In genomic region chr5:139415221-139415861, GRCh38 we compare ENCODE assay signal across 13 cellular contexts. TPM values are rescaled to one million over a fixed set of nuclear protein-coding genes. Genes with fewer than 3 reads are reported as not detected.
DNase-seq lines count a peak whose midpoint lies in the region; ATAC-seq and TF ChIP-seq lines count a peak whose summit lies in the region.
"Had no signal": no experiment of that assay in that cellular context is flagged by ENCODE, and none has a peak within 500 bp of the region (broad histone marks: within the 10 kb centered on the region; RNA-seq: fewer than 3 reads in every experiment).

No MANE protein-coding gene starts in this region.

- POLR2A ChIA-PET in A673 (lab: Charles Lee; ENCODE audit: low non-redundant PET): no interaction called here

- peak overlapping the region; percentile 86 for H3K27ac Mint-ChIP-seq in activated naive CD8-positive, alpha-beta T cell
- H3K27ac Mint-ChIP-seq in stimulated activated naive CD8-positive, alpha-beta T cell treated with anti-CD3 and anti-CD28 coated beads, Interleukin-15, amount 100 ng/mL, for 72 hours: peak overlapping the region; percentile 95 to 97

- intact Hi-C loops in heart right ventricle (cut with DNase I): loop anchor here in 1 of 10 donors (5.0 kb wide), 1 partner anchor 123 kb away; the partner anchor contains the start of gene MATR3
- intact Hi-C loops in A673 (cut with micrococcal nuclease; ENCODE audit: unreplicated experiment): no loop called here

- BruUV-seq in A673 (replicated peaks; lab: Mats Ljungman, UMichigan): no TSS peak

- H3K36me3 Mint-ChIP-seq in activated naive CD8-positive, alpha-beta T cell: peaks cover 26% of the 10 kb centered on the region

- H3K27me3 Mint-ChIP-seq in activated naive CD8-positive, alpha-beta T cell: no peaks in the 10 kb centered on the region
- no peaks in the 10 kb centered on the region for H3K27me3 Mint-ChIP-seq in stimulated activated naive CD8-positive, alpha-beta T cell treated with anti-CD3 and anti-CD28 coated beads, Interleukin-15, amount 100 ng/mL, for 72 hours

- WGBS in heart right ventricle, 2 donors: 30 to 35% methylated on average over 8 of the region's 8 CpGs

- no peaks in the 10 kb centered on the region for H3K9me3 Mint-ChIP-seq in activated naive CD8-positive, alpha-beta T cell (ENCODE audit: low read depth)
- no peaks in the 10 kb centered on the region for H3K9me3 Mint-ChIP-seq in stimulated activated naive CD8-positive, alpha-beta T cell treated with anti-CD3 and anti-CD28 coated beads, Interleukin-15, amount 100 ng/mL, for 72 hours

- H3K4me3 ChIP-seq in heart right ventricle (no peak overlapping the region), A673 (ENCODE audit: low read depth, low read length, poor library complexity, severe bottlenecking) (no peak overlapping the region)
- H3K4me3 ChIP-seq: testis had no signal

- TF ChIP-seq CTCF in heart right ventricle (IDR thresholded peaks at IDR 0.05) (no peak), A673 (conservative IDR thresholded peaks at IDR 0.05; ENCODE audit: low read depth, low read length) (no peak)

- H3K4me1 Mint-ChIP-seq in activated naive CD8-positive, alpha-beta T cell (ENCODE audit: low read depth): peaks cover 30% of the 10 kb centered on the region
- H3K4me1 Mint-ChIP-seq in stimulated activated naive CD8-positive, alpha-beta T cell treated with anti-CD3 and anti-CD28 coated beads, Interleukin-15, amount 100 ng/mL, for 72 hours: peaks cover 56% of the 10 kb centered on the region

- H3K4me1 ChIP-seq in heart right ventricle (peaks cover 40 to 82% (median 76%) of the 10 kb centered on the region in 9 donors), A673 (ENCODE audit: insufficient read depth, low read length, poor library complexity, severe bottlenecking) (no peaks in the 10 kb centered on the region)
- H3K4me1 ChIP-seq: parathyroid adenoma had no signal

- H3K27me3 ChIP-seq in heart right ventricle: no peaks in the 10 kb centered on the region
- no peaks in the 10 kb centered on the region for H3K27me3 ChIP-seq in A673 (replicated peaks; ENCODE audit: insufficient read depth, low read depth, low read length, poor library complexity)
- H3K27me3 ChIP-seq: testis had no signal

- ATAC-seq in heart right ventricle (peak; percentile 57 to 80 (median 68)), GM21360 (IDR thresholded peaks at IDR 0.05; ENCODE audit: unreplicated experiment) (no peak), GM19023 (IDR thresholded peaks at IDR 0.05; ENCODE audit: unreplicated experiment) (no peak)
- peak; percentile 89 for ATAC-seq in stimulated activated naive CD8-positive, alpha-beta T cell treated with anti-CD3 and anti-CD28 coated beads, Interleukin-15, amount 100 ng/mL, for 72 hours

- H3K27ac ChIP-seq in heart right ventricle (peak overlapping the region; percentile 68 to 93 (median 89)), A673 (ENCODE audit: low read depth, low read length, poor library complexity, severe bottlenecking) (no peak overlapping the region)
- H3K27ac ChIP-seq: parathyroid adenoma, testis had no signal

- H3K4me3 Mint-ChIP-seq in activated naive CD8-positive, alpha-beta T cell: peak overlapping the region; percentile 66
- H3K4me3 Mint-ChIP-seq in stimulated activated naive CD8-positive, alpha-beta T cell treated with anti-CD3 and anti-CD28 coated beads, Interleukin-15, amount 100 ng/mL, for 72 hours: peak overlapping the region; percentile 69 to 76

- H3K36me3 ChIP-seq in heart right ventricle: peaks cover 0 to 65% (median 0%) of the 10 kb centered on the region in 9 donors
- H3K36me3 ChIP-seq in A673 (ENCODE audit: insufficient read depth, low read length, poor library complexity, severe bottlenecking): no peaks in the 10 kb centered on the region

- CTCF ChIA-PET in A673 (lab: Charles Lee): no interaction called here

- DNase-seq in NCI-H2171 treated with DMSO at 0.1 percent for 48 hours (lab: John Stamatoyannopoulos, UW) (peak; percentile 30), NCI-H2171 (lab: John Stamatoyannopoulos, UW) (no peak), heart right ventricle (peak; percentile 64 to 67), A673 (ENCODE audit: low spot score) (no peak)
- DNase-seq in stimulated activated naive CD8-positive, alpha-beta T cell treated with anti-CD3 and anti-CD28 coated beads, Interleukin-15, amount 100 ng/mL, for 72 hours: peak in 1 of 2 donors; percentile 47
- DNase-seq: 8988T, KG1, testis had no signal

- H3K9me3 ChIP-seq in heart right ventricle: no peaks in the 10 kb centered on the region
- no peaks in the 10 kb centered on the region for H3K9me3 ChIP-seq in A673 (ENCODE audit: low read depth, low read length, poor library complexity, severe bottlenecking)
- H3K9me3 ChIP-seq: testis had no signal

RNA-seq across cellular contexts. Expression of gene SPATA24, which starts 11.5 kb away (rescaled TPM):
- total RNA-seq in heart right ventricle: 10 to 100 TPM; 11.8 to 24.8 (median 16.5) TPM
- polyA plus RNA-seq in heart right ventricle: 10 to 100 TPM; 14.8 to 37.5 TPM
- total RNA-seq in A673 (2021): 4.0 and 4.2 TPM in 2 replicates

RNA-seq across cellular contexts. Expression of gene PROB1, which starts 20.4 kb away (rescaled TPM):
- total RNA-seq in heart right ventricle (10 to 100 TPM; 26.3 to 64.8 (median 37.3) TPM), A673 (2021) (0.82 and 1.0 TPM in 2 replicates)
- 10 to 100 TPM; 12.2 to 28.5 TPM for polyA plus RNA-seq in heart right ventricle

RNA-seq across cellular contexts. Expression of gene DNAJC18, which starts 24.0 kb away (rescaled TPM):
- total RNA-seq in heart right ventricle (10 to 100 TPM in 9 of 10 donors, 1 to 10 TPM in 1; 9.5 to 21.1 (median 14.1) TPM), A673 (2021) (16.7 and 21.1 TPM in 2 replicates)
- polyA plus RNA-seq in heart right ventricle: 10 to 100 TPM in 1 of 2 donors, 1 to 10 TPM in 1; 3.4 to 12.7 TPM

RNA-seq across cellular contexts. Expression of gene MZB1, which starts 25.6 kb away (rescaled TPM):
- 1 to 10 TPM in 3 of 10 donors, under 1 TPM in 7; 0.28 to 6.6 (median 0.65) TPM for total RNA-seq in heart right ventricle
- polyA plus RNA-seq in heart right ventricle: 1 to 10 TPM in 1 of 2 donors, under 1 TPM in 1; 0.67 to 1.5 TPM
- not detected in 2 replicates for total RNA-seq in A673 (2021)
- total RNA-seq: RPMI7951 had no signal

RNA-seq across cellular contexts. Expression of gene SLC23A1, which starts 32.2 kb away (rescaled TPM):
- total RNA-seq in heart right ventricle: under 1 TPM in 1 of 10 donors, not detected in 9; 0.19 TPM
- not detected for polyA plus RNA-seq in heart right ventricle
- not detected in 2 replicates for total RNA-seq in A673 (2021)
- total RNA-seq: RPMI7951, testis had no signal

Comparison
In these comparisons a context has a peak if more than half of its experiments do, and no peak if none do; other contexts are left out.
1. DNase-seq: peak in NCI-H2171 treated with DMSO at 0.1 percent for 48 hours (single experiment) and heart right ventricle (2 of 2); none in NCI-H2171 (single experiment) and A673 (single experiment).
2. ATAC-seq: peak in heart right ventricle (8 of 8) and stimulated activated naive CD8-positive, alpha-beta T cell treated with anti-CD3 and anti-CD28 coated beads, Interleukin-15, amount 100 ng/mL, for 72 hours (single experiment); none in GM21360 (single experiment) and GM19023 (single experiment).
3. RNA of gene PROB1, which starts 20.4 kb away (total RNA-seq): 26.3 to 64.8 TPM in heart right ventricle; 0.82 to 1.0 TPM in A673; every median in the first group is over 10 times any median in the second.